Comparison of ENCODE assay signal across 8 cellular contexts in the genomic region with DNA sequence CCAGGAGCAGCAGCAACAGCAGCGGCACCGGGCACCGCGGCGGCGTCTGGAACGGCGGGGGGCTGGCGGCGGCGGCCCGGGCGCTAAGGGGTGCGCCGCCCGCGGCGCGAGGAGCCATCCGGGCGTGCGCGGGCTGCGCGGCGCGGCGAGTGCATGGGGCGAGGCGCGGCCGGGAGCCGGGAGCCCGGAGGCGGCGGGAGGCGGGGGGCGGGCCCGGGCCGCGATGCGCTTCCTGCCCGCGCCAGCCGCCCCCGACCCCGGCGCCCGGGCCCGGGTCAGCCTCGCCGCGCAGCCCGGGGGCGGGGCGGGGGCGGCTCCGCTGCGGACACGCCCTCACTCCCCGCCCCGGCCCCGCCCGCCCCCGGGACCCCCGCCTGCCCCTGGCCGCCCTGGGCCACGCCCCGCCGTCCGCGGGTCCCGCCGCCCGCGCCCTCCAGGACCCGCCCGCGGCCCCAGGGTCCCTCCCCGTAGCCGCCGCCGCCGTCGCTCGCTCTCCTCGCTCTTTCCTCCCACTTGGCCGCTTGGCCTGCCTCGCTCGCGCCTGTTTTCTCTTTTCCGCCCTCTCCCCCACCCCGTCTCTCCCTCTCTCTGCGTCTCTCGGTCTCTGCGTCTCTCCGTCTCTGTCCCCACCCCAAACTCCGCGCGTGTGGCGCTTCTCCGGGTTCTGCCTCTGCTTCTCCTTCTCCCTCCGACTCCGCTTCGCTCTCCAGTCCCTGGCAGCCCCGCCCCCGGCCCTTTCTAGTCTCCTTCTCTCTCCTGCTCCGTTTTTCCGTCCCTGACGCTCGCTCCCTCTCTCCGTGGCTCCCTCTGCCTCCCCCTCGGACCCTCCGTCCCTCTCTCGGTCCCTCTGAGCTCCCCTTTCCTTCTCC. TPM values are rescaled to one million over a fixed set of nuclear protein-coding genes. Genes with fewer than 3 reads are reported as not detected.
DNase-seq lines count a peak whose midpoint lies in the region; ATAC-seq and TF ChIP-seq lines count a peak whose summit lies in the region.

A gene with protein sequence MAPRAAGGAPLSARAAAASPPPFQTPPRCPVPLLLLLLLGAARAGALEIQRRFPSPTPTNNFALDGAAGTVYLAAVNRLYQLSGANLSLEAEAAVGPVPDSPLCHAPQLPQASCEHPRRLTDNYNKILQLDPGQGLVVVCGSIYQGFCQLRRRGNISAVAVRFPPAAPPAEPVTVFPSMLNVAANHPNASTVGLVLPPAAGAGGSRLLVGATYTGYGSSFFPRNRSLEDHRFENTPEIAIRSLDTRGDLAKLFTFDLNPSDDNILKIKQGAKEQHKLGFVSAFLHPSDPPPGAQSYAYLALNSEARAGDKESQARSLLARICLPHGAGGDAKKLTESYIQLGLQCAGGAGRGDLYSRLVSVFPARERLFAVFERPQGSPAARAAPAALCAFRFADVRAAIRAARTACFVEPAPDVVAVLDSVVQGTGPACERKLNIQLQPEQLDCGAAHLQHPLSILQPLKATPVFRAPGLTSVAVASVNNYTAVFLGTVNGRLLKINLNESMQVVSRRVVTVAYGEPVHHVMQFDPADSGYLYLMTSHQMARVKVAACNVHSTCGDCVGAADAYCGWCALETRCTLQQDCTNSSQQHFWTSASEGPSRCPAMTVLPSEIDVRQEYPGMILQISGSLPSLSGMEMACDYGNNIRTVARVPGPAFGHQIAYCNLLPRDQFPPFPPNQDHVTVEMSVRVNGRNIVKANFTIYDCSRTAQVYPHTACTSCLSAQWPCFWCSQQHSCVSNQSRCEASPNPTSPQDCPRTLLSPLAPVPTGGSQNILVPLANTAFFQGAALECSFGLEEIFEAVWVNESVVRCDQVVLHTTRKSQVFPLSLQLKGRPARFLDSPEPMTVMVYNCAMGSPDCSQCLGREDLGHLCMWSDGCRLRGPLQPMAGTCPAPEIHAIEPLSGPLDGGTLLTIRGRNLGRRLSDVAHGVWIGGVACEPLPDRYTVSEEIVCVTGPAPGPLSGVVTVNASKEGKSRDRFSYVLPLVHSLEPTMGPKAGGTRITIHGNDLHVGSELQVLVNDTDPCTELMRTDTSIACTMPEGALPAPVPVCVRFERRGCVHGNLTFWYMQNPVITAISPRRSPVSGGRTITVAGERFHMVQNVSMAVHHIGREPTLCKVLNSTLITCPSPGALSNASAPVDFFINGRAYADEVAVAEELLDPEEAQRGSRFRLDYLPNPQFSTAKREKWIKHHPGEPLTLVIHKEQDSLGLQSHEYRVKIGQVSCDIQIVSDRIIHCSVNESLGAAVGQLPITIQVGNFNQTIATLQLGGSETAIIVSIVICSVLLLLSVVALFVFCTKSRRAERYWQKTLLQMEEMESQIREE (N-terminal part only) (minus strand): TSS at position 155 of the 869 bp plus-strand sequence. CDS start 37 bp downstream, at position 118.

- H3K4me1 ChIP-seq in skeletal muscle satellite cell (ENCODE audit: control insufficient read depth, insufficient read depth, low read length) = peaks cover 73% of the 10 kb centered on the region

- no peak for TF ChIP-seq CTCF in chondrocyte (IDR thresholded peaks at IDR 0.05)

- ATAC-seq in GM19023 (IDR thresholded peaks at IDR 0.05; ENCODE audit: unreplicated experiment) (no peak), HG03045 (IDR thresholded peaks at IDR 0.05; ENCODE audit: unreplicated experiment) (no peak)

- H3K4me3 ChIP-seq in skeletal muscle satellite cell (ENCODE audit: low read length) = peak within 1 kb of the TSS; percentile 89

- H3K9me3 Mint-ChIP-seq in T-helper 2 cell treated with Interferon-gamma antibody and Interleukin-4, amounts not matched to agents 5 μg/mL and 100 μg/mL, for 36 hours = no peaks in the 10 kb centered on the region
- no peaks in the 10 kb centered on the region for H3K9me3 Mint-ChIP-seq in chondrocyte (ENCODE audit: low read depth)

- H3K4me1 Mint-ChIP-seq in T-helper 2 cell treated with Interferon-gamma antibody and Interleukin-4, amounts not matched to agents 5 μg/mL and 100 μg/mL, for 36 hours (ENCODE audit: low read depth) = peaks cover 13% of the 10 kb centered on the region
- peaks cover 77% of the 10 kb centered on the region for H3K4me1 Mint-ChIP-seq in chondrocyte (ENCODE audit: low read depth)

- peaks cover 1% of the 10 kb centered on the region for H3K36me3 Mint-ChIP-seq in T-helper 2 cell treated with Interferon-gamma antibody and Interleukin-4, amounts not matched to agents 5 μg/mL and 100 μg/mL, for 36 hours (ENCODE audit: low read depth)
- H3K36me3 Mint-ChIP-seq in chondrocyte (ENCODE audit: low read depth) = peaks cover 2% of the 10 kb centered on the region

- H3K4me2 ChIP-seq in skeletal muscle satellite cell (ENCODE audit: low read length) = peak within 1 kb of the TSS; percentile 98

- H3K27me3 ChIP-seq in skeletal muscle satellite cell (ENCODE audit: control insufficient read depth, insufficient read depth, low read length) = no peaks in the 10 kb centered on the region

- no peaks in the 10 kb centered on the region for H3K9me3 ChIP-seq in skeletal muscle satellite cell (replicated peaks; ENCODE audit: low read length)

- peaks cover 3% of the 10 kb centered on the region for H3K36me3 ChIP-seq in skeletal muscle satellite cell (ENCODE audit: insufficient read depth, low read length)

- H3K9ac ChIP-seq in skeletal muscle satellite cell (ENCODE audit: low read depth, low read length) = peak within 1 kb of the TSS; percentile 77

- H3K27me3 Mint-ChIP-seq in T-helper 2 cell treated with Interferon-gamma antibody and Interleukin-4, amounts not matched to agents 5 μg/mL and 100 μg/mL, for 36 hours (ENCODE audit: low read depth) = peaks cover 55% of the 10 kb centered on the region
- H3K27me3 Mint-ChIP-seq in chondrocyte (ENCODE audit: low read depth) = no peaks in the 10 kb centered on the region

- DNase-seq in EL (peak; percentile 67), Kasumi-1 (lab: John Stamatoyannopoulos, UW) (peak; percentile 75 to 85), chondrocyte (ENCODE audit: low spot score) (no peak), iris pigment epithelial cell (ENCODE audit: low read depth) (peak; percentile 71)
- DNase-seq in T-helper 2 cell treated with Interferon-gamma antibody and Interleukin-4, amounts not matched to agents 5 μg/mL and 100 μg/mL, for 36 hours (ENCODE audit: low spot score) = peak; percentile 40

- H3K4me3 Mint-ChIP-seq in T-helper 2 cell treated with Interferon-gamma antibody and Interleukin-4, amounts not matched to agents 5 μg/mL and 100 μg/mL, for 36 hours = peak within 1 kb of the TSS; percentile 88
- peak within 1 kb of the TSS; percentile 98 for H3K4me3 Mint-ChIP-seq in chondrocyte (ENCODE audit: unreplicated experiment)

- peak within 1 kb of the TSS; percentile 17 for H3K27ac Mint-ChIP-seq in T-helper 2 cell treated with Interferon-gamma antibody and Interleukin-4, amounts not matched to agents 5 μg/mL and 100 μg/mL, for 36 hours
- peak within 1 kb of the TSS; percentile 98 for H3K27ac Mint-ChIP-seq in chondrocyte (ENCODE audit: unreplicated experiment)

RNA-seq across cellular contexts. Expression of the gene that starts here (rescaled TPM):
- 267 to 284 TPM (median 270 TPM) in 3 replicates for total RNA-seq in chondrocyte
- 41.7 and 52.2 TPM in 2 replicates for total RNA-seq in skeletal muscle satellite cell (2012; rRNA removed)
